Comparison of ENCODE assay signal across 1 cellular context in the genomic region with DNA sequence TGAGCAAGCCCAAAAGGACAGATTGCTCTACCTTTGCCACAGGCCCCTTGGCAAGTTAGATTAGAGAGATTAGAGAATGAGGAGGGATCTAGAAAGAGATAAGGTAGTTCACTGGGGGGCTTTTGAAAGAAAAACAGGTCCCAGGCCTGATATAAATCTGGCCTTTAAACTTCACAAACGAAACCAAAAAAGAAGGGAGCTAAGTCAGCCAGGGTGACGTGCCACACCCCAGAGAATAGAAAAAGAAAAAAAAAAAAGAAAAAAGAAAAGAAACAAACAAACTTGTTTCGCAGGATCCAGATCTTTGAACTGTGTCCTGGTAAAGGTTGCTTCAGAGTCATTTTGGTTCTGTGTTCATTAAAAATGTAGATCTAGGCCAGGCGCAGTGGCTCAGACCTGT.
A peak's percentile ranks its signal among the peaks of the same experiment; 100 is the strongest.
TF ChIP-seq lines count a peak whose summit lies in the region.

No MANE protein-coding gene starts in this region.

TF ChIP-seq in K562, 482 proteins besides CTCF, POLR2A, EP300 and RAD21 (continued from another document):
- TF ChIP-seq, protein P1, sequence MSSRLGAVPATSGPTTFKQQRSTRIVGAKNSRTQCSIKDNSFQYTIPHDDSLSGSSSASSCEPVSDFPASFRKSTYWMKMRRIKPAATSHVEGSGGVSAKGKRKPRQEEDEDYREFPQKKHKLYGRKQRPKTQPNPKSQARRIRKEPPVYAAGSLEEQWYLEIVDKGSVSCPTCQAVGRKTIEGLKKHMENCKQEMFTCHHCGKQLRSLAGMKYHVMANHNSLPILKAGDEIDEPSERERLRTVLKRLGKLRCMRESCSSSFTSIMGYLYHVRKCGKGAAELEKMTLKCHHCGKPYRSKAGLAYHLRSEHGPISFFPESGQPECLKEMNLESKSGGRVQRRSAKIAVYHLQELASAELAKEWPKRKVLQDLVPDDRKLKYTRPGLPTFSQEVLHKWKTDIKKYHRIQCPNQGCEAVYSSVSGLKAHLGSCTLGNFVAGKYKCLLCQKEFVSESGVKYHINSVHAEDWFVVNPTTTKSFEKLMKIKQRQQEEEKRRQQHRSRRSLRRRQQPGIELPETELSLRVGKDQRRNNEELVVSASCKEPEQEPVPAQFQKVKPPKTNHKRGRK (tag; IDR thresholded peaks at IDR 0.05): peak; percentile 56; the same call in 1 of the 2 replicates
